ENCODE assay signal across 21 cellular contexts in the genomic region with DNA sequence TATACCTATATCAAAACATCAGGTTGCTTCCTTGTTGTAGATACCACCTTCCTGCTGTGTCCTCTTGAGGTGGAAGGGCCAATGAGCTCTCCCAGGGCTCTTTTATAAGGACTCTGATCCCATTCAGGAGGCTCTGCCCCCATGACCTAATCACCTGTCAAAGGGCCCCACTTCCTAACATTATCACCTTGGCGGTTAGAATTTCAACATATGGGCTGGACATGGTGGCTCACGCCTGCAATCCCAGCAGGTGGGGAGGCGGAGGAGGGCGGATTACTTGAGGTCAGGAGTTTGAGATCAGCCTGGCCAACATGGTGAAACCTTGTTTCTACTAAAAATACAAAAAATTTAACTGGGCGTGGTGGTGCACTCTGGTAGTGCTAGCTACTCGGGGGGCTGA.
"Had no signal": no experiment of that assay in that cellular context is flagged by ENCODE, and none has a peak within 500 bp of the region (broad histone marks: within the 10 kb centered on the region; RNA-seq: fewer than 3 reads in every experiment).

No MANE protein-coding gene starts in this region.

- H3K4me2 ChIP-seq: SK-N-SH had no signal

- H3K27me3 ChIP-seq: MG63 had no signal

- H3K9ac ChIP-seq: SK-N-SH had no signal

- ATAC-seq: Panc1, PC-3 had no signal

- H3K4me3 ChIP-seq: MG63 had no signal

- H3K9me3 ChIP-seq: MG63, SK-N-SH had no signal

- DNase-seq: IMR-90, Karpas-422, KG1, MG63, NCI-H1092, NCI-H1105 treated with DMSO at 0.1 percent for 48 hours, NCI-H1417 treated with DMSO at 0.1 percent for 48 hours, NCI-H146, NCI-H1694 treated with DMSO at 0.1 percent for 48 hours, NCI-H1930, NCI-H2171, NCI-H226, NCI-H446 treated with DMSO at 0.1 percent for 48 hours, NCI-H510A treated with DMSO at 0.1 percent for 48 hours, NCI-H526, PC-3, SHP77, SK-N-SH, T-helper 1 cell had no signal

- H3K27ac ChIP-seq: RWPE1 had no signal

- H3K36me3 ChIP-seq: MG63 had no signal
